21 cellular contexts compared by ENCODE assay signal in genomic region chr11:116515666-116516184, GRCh38.
DNase-seq lines count a peak whose midpoint lies in the region; ATAC-seq, FAIRE-seq and TF ChIP-seq lines count a peak whose summit lies in the region.
"Had no signal": no experiment of that assay in that cellular context is flagged by ENCODE, and none has a peak within 500 bp of the region (broad histone marks: within the 10 kb centered on the region; RNA-seq: fewer than 3 reads in every experiment).

No MANE protein-coding gene starts in this region.

- H4K20me1 ChIP-seq in H1 (replicated peaks in 1 of 2; ENCODE audit: control insufficient read depth in 1 of 2, insufficient read depth in 2 of 2, low read length in 2 of 2), result no peaks in the 10 kb centered on the region

- CTCF ChIA-PET in H1 (lab: Charles Lee; ENCODE audit: partially characterized antibody), result interaction anchor here (0.5 to 7.3 kb wide), 14 partner anchors 10 to 1188 kb away, joined by 3 to 96 read pairs (median 5); no protein-coding TSS in a partner anchor

- H3K4me3 ChIP-seq in H1 (ENCODE audit: extremely low read depth in 1 of 4, insufficient read depth in 2 of 4, low read depth in 3 of 4, low read length in 4 of 4) (no peak overlapping the region), transverse colon (no peak overlapping the region)
- H3K4me3 ChIP-seq: psoas muscle, SJCRH30, tibial artery had no signal

- H3K27ac ChIP-seq in H1 (ENCODE audit: low read depth, low read length) (no peak overlapping the region), transverse colon (no peak overlapping the region)
- H3K27ac ChIP-seq: psoas muscle, SJCRH30, tibial artery had no signal

- TF ChIP-seq CTCF in H1 (IDR thresholded peaks at IDR 0.05; ENCODE audit: control extremely low read depth in 1 of 3, insufficient read depth in 1 of 3, low read depth in 1 of 3, low read length in 3 of 3), result no peak
- no peak for TF ChIP-seq CTCF in transverse colon (IDR thresholded peaks at IDR 0.05)

- H2BK120ac ChIP-seq in H1 (replicated peaks; ENCODE audit: low read depth, low read length), result no peak overlapping the region

- in situ Hi-C loops in transverse colon (cut with MboI; ENCODE audit: low pct_ligation_motif_present in 1 of 4, low pct_unique_long_range_greater_than_20kb in 1 of 4, low sequenced_read_pairs in 3 of 4), result no loop called here

- peaks cover 0 to 4% (median 0%) of the 10 kb centered on the region in 4 experiments; a peak in 2 of 7 replicates for H3K27me3 ChIP-seq in H1 (replicated peaks in 1 of 4; ENCODE audit: control insufficient read depth in 3 of 4, extremely low read depth in 1 of 4, insufficient read depth in 3 of 4, low read length in 3 of 4)
- no peaks in the 10 kb centered on the region for H3K27me3 ChIP-seq in transverse colon
- H3K27me3 ChIP-seq: SJCRH30 had no signal

- H2AFZ ChIP-seq in H1 (ENCODE audit: low read length), result no peak overlapping the region

- H3K9ac ChIP-seq in H1 (replicated peaks in 1 of 4; ENCODE audit: extremely low read depth in 1 of 4, low read depth in 3 of 4, low read length in 3 of 4), result no peak overlapping the region

- no peaks in the 10 kb centered on the region for H3K23me2 ChIP-seq in H1 (ENCODE audit: low read depth, low read length)

- TF ChIP-seq EP300 in H1 (IDR thresholded peaks at IDR 0.05; ENCODE audit: borderline replicate concordance in 1 of 2, low read depth in 2 of 2, low read length in 2 of 2) (no peak), transverse colon (IDR thresholded peaks at IDR 0.05; ENCODE audit: low read depth) (no peak)

- H3K79me1 ChIP-seq in H1 (ENCODE audit: low read depth, low read length), result no peaks in the 10 kb centered on the region

- TF ChIP-seq POLR2A in H1 (IDR thresholded peaks at IDR 0.05; ENCODE audit: control extremely low read depth in 1 of 2, low read depth in 2 of 2, low read length in 2 of 2) (no peak), transverse colon (IDR thresholded peaks at IDR 0.05) (no peak)

- H2BK20ac ChIP-seq in H1 (ENCODE audit: low read length), result no peak overlapping the region

- no peak overlapping the region for H2BK5ac ChIP-seq in H1 (ENCODE audit: low read depth, low read length)

- DNase-seq in activated CD8-positive, alpha-beta memory T cell treated with anti-CD3 and anti-CD28 coated beads for 24 hours, result peak; percentile 28
- no peak for DNase-seq in activated CD8-positive, alpha-beta memory T cell treated with anti-CD3 and anti-CD28 coated beads, Interleukin-2, amount 50 U/mL, for 4 hours
- DNase-seq in NCI-H2196 (lab: John Stamatoyannopoulos, UW; ENCODE audit: unreplicated experiment), result peak; percentile 82
- DNase-seq in H1 (ENCODE audit: low read depth in 1 of 2, low spot score in 2 of 2), result peak in 1 of 2 experiments; percentile 43
- no peak for DNase-seq in transverse colon
- DNase-seq: C1 segment of cervical spinal cord, DND-41, mesendoderm, NCI-H1694 treated with DMSO at 0.1 percent for 48 hours, psoas muscle, SJCRH30 had no signal

- no peaks in the 10 kb centered on the region for H3K79me2 ChIP-seq in H1 (ENCODE audit: control insufficient read depth in 1 of 2, insufficient read depth in 2 of 2, low read length in 2 of 2)

- peaks cover 0 to 3% (median under 1%) of the 10 kb centered on the region in 4 experiments; a peak in 1 of 7 replicates for H3K4me1 ChIP-seq in H1 (replicated peaks in 1 of 4; ENCODE audit: control insufficient read depth in 3 of 4, insufficient read depth in 4 of 4, low read length in 3 of 4)
- H3K4me1 ChIP-seq in transverse colon, result no peaks in the 10 kb centered on the region
- H3K4me1 ChIP-seq: psoas muscle, SJCRH30, tibial artery had no signal

- no peaks in the 10 kb centered on the region for H3K9me3 ChIP-seq in H1 (ENCODE audit: insufficient read depth in 2 of 2, low read depth in 1 of 2, low read length in 1 of 2)
- no peaks in the 10 kb centered on the region for H3K9me3 ChIP-seq in transverse colon
- H3K9me3 ChIP-seq: psoas muscle, SJCRH30, tibial artery had no signal

- H3K4ac ChIP-seq in H1 (replicated peaks; ENCODE audit: insufficient read length, low read depth, low read length), result no peak overlapping the region

- H3K14ac ChIP-seq in H1 (ENCODE audit: insufficient read length), result no peak overlapping the region

- H3K36me3 ChIP-seq in H1 (ENCODE audit: control insufficient read depth in 2 of 4, insufficient read depth in 4 of 4, low read length in 3 of 4) (no peaks in the 10 kb centered on the region), transverse colon (no peaks in the 10 kb centered on the region)
- H3K36me3 ChIP-seq: SJCRH30, tibial artery had no signal

- intact Hi-C loops in transverse colon (cut with DNase I; ENCODE audit: low total_unique reads), result no loop called here

- H3K23ac ChIP-seq in H1 (ENCODE audit: insufficient read length), result no peak overlapping the region

- POLR2A ChIA-PET in H1 (lab: Charles Lee; ENCODE audit: partially characterized antibody), result no interaction called here

- no peak overlapping the region for H2AK5ac ChIP-seq in H1 (ENCODE audit: low read depth, low read length)

- FAIRE-seq in H1 (lab: Jason Lieb, UNC), result no peak
- FAIRE-seq: A204.1, bronchial epithelial cell, GM18507, keratinocyte had no signal

- no peak overlapping the region for H2BK15ac ChIP-seq in H1 (ENCODE audit: low read length)

- no peak overlapping the region for H3K56ac ChIP-seq in H1 (replicated peaks; ENCODE audit: insufficient read length, low read depth, low read length)

- no peak overlapping the region for H3K4me2 ChIP-seq in H1 (ENCODE audit: insufficient read depth in 1 of 2, low read depth in 2 of 2, low read length in 2 of 2)

- 84% methylated on average over 7 of the region's 7 CpGs; no CpG with 5 or more reads in 1 of the 2 experiments for WGBS in H1 (ENCODE audit: extremely low coverage in 1 of 2, insufficient coverage in 1 of 2, insufficient read length in 1 of 2, insufficient replicate concordance in 2 of 2, low coverage in 1 of 2, low lambda C conversion rate in 2 of 2, missing lambda C conversion rate in 1 of 2), 2 experiments
- WGBS in transverse colon (ENCODE audit: low coverage in 1 of 2), 2 donors, result 59% methylated on average over 7 of the region's 7 CpGs; no CpG with 5 or more reads in 1 of the 2 donors

- ATAC-seq in HG02798 (IDR thresholded peaks at IDR 0.05; ENCODE audit: poor library complexity, unreplicated experiment) (no peak), GM19467 (IDR thresholded peaks at IDR 0.05; ENCODE audit: unreplicated experiment) (no peak), GM21423 (IDR thresholded peaks at IDR 0.05; ENCODE audit: unreplicated experiment) (no peak)
- ATAC-seq: activated T-helper 17 cell treated with anti-CD3 and anti-CD28 coated beads, Interleukin-2, amount 50 U/mL, for 72 hours; HCT116; psoas muscle had no signal

- H2BK12ac ChIP-seq in H1 (ENCODE audit: low read depth, low read length), result no peak overlapping the region

- peak overlapping the region; percentile 67 for H4K91ac ChIP-seq in H1 (replicated peaks; ENCODE audit: insufficient read length, low read length)

- no peak overlapping the region for H4K8ac ChIP-seq in H1 (ENCODE audit: extremely low read depth, insufficient read depth, low read length)

- no peak overlapping the region for H4K5ac ChIP-seq in H1 (ENCODE audit: insufficient read length, low read depth, low read length)

- H3K18ac ChIP-seq in H1 (ENCODE audit: extremely low read depth, low read length), result no peak overlapping the region

- TF ChIP-seq RAD21 in H1 (IDR thresholded peaks at IDR 0.05 in 1 of 2, conservative IDR thresholded peaks at IDR 0.05 in 1 of 2; ENCODE audit: low read depth in 2 of 2, low read length in 2 of 2), result no peak

TF ChIP-seq in H1, 55 proteins besides CTCF, POLR2A, EP300 and RAD21:
- no peak for TF ChIP-seq KDM1A (IDR thresholded peaks at IDR 0.05; ENCODE audit: borderline replicate concordance, low read length)

Comparison
In these comparisons a context has a peak if more than half of its experiments do, and no peak if none do; other contexts are left out.
1. DNase-seq: peak in activated CD8-positive, alpha-beta memory T cell treated with anti-CD3 and anti-CD28 coated beads for 24 hours (single experiment) and NCI-H2196 (single experiment); none in activated CD8-positive, alpha-beta memory T cell treated with anti-CD3 and anti-CD28 coated beads, Interleukin-2, amount 50 U/mL, for 4 hours (single experiment) and transverse colon (single experiment).